ENCODE assay signal across 8 cellular contexts in the genomic region with DNA sequence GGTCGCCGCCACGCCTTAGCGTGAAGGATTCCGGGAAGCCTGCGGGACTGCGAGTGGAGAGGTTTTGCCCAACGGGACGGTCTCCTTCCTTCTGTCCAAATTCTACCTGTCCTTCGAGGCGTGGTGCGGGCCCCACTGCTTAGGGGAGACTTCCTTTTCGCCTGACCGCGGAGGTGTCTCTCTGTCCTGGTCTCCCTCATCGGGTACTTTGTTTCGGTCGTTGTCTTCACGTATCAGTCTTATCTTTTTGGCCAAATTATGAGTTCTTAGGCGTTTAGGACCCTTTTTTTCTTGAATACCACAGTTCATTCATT. TPM values are rescaled to one million over a fixed set of nuclear protein-coding genes. Genes with fewer than 3 reads are reported as not detected.
A peak's percentile ranks its signal among the peaks of the same experiment; 100 is the strongest.
DNase-seq lines count a peak whose midpoint lies in the region; ATAC-seq and TF ChIP-seq lines count a peak whose summit lies in the region.

No MANE protein-coding gene starts in this region.

- H3K4me1 ChIP-seq in Panc1 (ENCODE audit: control insufficient read depth, insufficient read depth, low read length) (peaks cover 12% of the 10 kb centered on the region), smooth muscle cell (ENCODE audit: low read depth) (peaks cover 6% of the 10 kb centered on the region)

- H3K36me3 ChIP-seq in Panc1 (ENCODE audit: control insufficient read depth, insufficient read depth, low read length) (peaks cover 5% of the 10 kb centered on the region), smooth muscle cell (ENCODE audit: low read depth) (no peaks in the 10 kb centered on the region)

- intact Hi-C loops in Panc1 (cut with micrococcal nuclease; ENCODE audit: unreplicated experiment): no loop called here

- ATAC-seq in Panc1 (no peak), GM21619 (IDR thresholded peaks at IDR 0.05; ENCODE audit: unreplicated experiment) (no peak), HG03342 (IDR thresholded peaks at IDR 0.05; ENCODE audit: unreplicated experiment) (no peak)

- H3K9me3 ChIP-seq in Panc1 (ENCODE audit: control insufficient read depth, insufficient read depth, low read depth, low read length) (no peaks in the 10 kb centered on the region), smooth muscle cell (replicated peaks; ENCODE audit: low read depth) (no peaks in the 10 kb centered on the region)

- peak overlapping the region; percentile 94 for H3K27ac ChIP-seq in Panc1 (ENCODE audit: low read length)
- H3K27ac ChIP-seq in smooth muscle cell (ENCODE audit: low read depth): peak overlapping the region; percentile 49

- CTCF ChIA-PET in Panc1 (lab: Charles Lee): interaction anchor here (0.5 to 0.6 kb wide), 5 partner anchors 9 to 75 kb away, joined by 3 to 5 read pairs (median 4); no protein-coding TSS in a partner anchor

- no peaks in the 10 kb centered on the region for H3F3A ChIP-seq in smooth muscle cell (ENCODE audit: low read depth)

- BruUV-seq in Panc1 (replicated peaks; lab: Mats Ljungman, UMichigan): TSS peak; percentile 87

- 1% methylated on average over 20 of the region's 20 CpGs for WGBS in smooth muscle cell (ENCODE audit: low lambda C conversion rate)

- peak overlapping the region; percentile 79 to 87 for H3K4me3 ChIP-seq in Panc1 (ENCODE audit: low read depth in 2 of 2, low read length in 2 of 2)
- peak overlapping the region; percentile 100 for H3K4me3 ChIP-seq in fibroblast of the aortic adventitia (ENCODE audit: low read depth, low read length)
- H3K4me3 ChIP-seq in smooth muscle cell: peak overlapping the region; percentile 88

- peaks cover 27% of the 10 kb centered on the region for H3K79me2 ChIP-seq in smooth muscle cell (ENCODE audit: low read depth)

- peak overlapping the region; percentile 98 for H3K4me2 ChIP-seq in smooth muscle cell

- peak overlapping the region; percentile 85 for H2AFZ ChIP-seq in smooth muscle cell (ENCODE audit: low read depth)

- no peak for TF ChIP-seq CTCF in Panc1 (IDR thresholded peaks at IDR 0.05)
- no peak for TF ChIP-seq CTCF in fibroblast of the aortic adventitia (IDR thresholded peaks at IDR 0.05; ENCODE audit: insufficient read depth, low read length)
- no peak for TF ChIP-seq CTCF in smooth muscle cell (IDR thresholded peaks at IDR 0.05; ENCODE audit: borderline replicate concordance, insufficient read depth, poor library complexity, severe bottlenecking)

- DNase-seq in DMS79 treated with DMSO at 0.1 percent for 48 hours (lab: John Stamatoyannopoulos, UW) (peak; percentile 52), DMS79 (lab: John Stamatoyannopoulos, UW) (no peak), Panc1 (ENCODE audit: low read depth, low spot score) (no peak), fibroblast of the aortic adventitia (ENCODE audit: low read depth) (no peak), smooth muscle cell (lab: John Stamatoyannopoulos, UW; ENCODE audit: unreplicated experiment) (no peak), medulla oblongata (ENCODE audit: extremely low spot score) (no peak)

- POLR2A ChIA-PET in Panc1 (lab: Charles Lee): interaction anchor here (0.6 to 0.8 kb wide), 4 partner anchors 15 to 339 kb away, joined by 3 to 6 read pairs (median 4); no protein-coding TSS in a partner anchor

- in situ Hi-C loops in Panc1 (cut with HindIII; ENCODE audit: low pct_unique_long_range_greater_than_20kb, low sequenced_read_pairs): no loop called here

- H3K9ac ChIP-seq in smooth muscle cell (ENCODE audit: low read depth): peak overlapping the region; percentile 83

- H3K27me3 ChIP-seq in Panc1 (ENCODE audit: control insufficient read depth, insufficient read depth, low read length) (no peaks in the 10 kb centered on the region), smooth muscle cell (ENCODE audit: low read depth) (no peaks in the 10 kb centered on the region)

- H4K20me1 ChIP-seq in smooth muscle cell (ENCODE audit: low read depth): peaks cover 14% of the 10 kb centered on the region

RNA-seq across cellular contexts. Expression of gene HINFP, which starts 0.4 kb away (rescaled TPM):
- total RNA-seq in Panc1 (2021; ENCODE audit: unreplicated experiment) (52.7 TPM), fibroblast of the aortic adventitia (ENCODE audit: low replicate concordance) (8.7 and 19.1 TPM in 2 replicates), smooth muscle cell (17.3 and 18.6 TPM in 2 replicates)
- polyA plus RNA-seq in Panc1 (2012; ENCODE audit: insufficient read length): 34.0 TPM
- polyA plus RNA-seq in smooth muscle cell: 11.2 and 15.6 TPM in 2 replicates

RNA-seq across cellular contexts. Expression of gene C2CD2L, which starts 14.6 kb away (rescaled TPM):
- total RNA-seq in Panc1 (2021; ENCODE audit: unreplicated experiment) (10.1 TPM), fibroblast of the aortic adventitia (ENCODE audit: low replicate concordance) (2.6 and 4.9 TPM in 2 replicates), smooth muscle cell (4.8 and 10.6 TPM in 2 replicates)
- polyA plus RNA-seq in Panc1 (2012; ENCODE audit: insufficient read length): 11.3 TPM
- polyA plus RNA-seq in smooth muscle cell: 7.2 and 9.2 TPM in 2 replicates

RNA-seq across cellular contexts. Expression of gene DPAGT1, which starts 20.1 kb away (rescaled TPM):
- total RNA-seq in Panc1 (2021; ENCODE audit: unreplicated experiment): 72.1 TPM
- polyA plus RNA-seq in Panc1 (2012; ENCODE audit: insufficient read length): 63.4 TPM
- 7.0 and 30.5 TPM in 2 replicates for total RNA-seq in fibroblast of the aortic adventitia (ENCODE audit: low replicate concordance)
- 26.2 and 40.5 TPM in 2 replicates for total RNA-seq in smooth muscle cell
- 68.1 and 73.7 TPM in 2 replicates for polyA plus RNA-seq in smooth muscle cell

RNA-seq across cellular contexts. Expression of gene ABCG4, which starts 27.1 kb away (rescaled TPM):
- total RNA-seq in Panc1 (2021; ENCODE audit: unreplicated experiment): 0.39 TPM
- polyA plus RNA-seq in Panc1 (2012; ENCODE audit: insufficient read length): 0.76 TPM
- total RNA-seq in fibroblast of the aortic adventitia (ENCODE audit: low replicate concordance): 0.08 TPM in 1 of 2 replicates, not detected in the other
- 0.76 and 0.85 TPM in 2 replicates for total RNA-seq in smooth muscle cell
- polyA plus RNA-seq in smooth muscle cell: 2.0 and 2.1 TPM in 2 replicates

RNA-seq across cellular contexts. Expression of gene HMBS, which starts 37.1 kb away (rescaled TPM):
- total RNA-seq in Panc1 (2021; ENCODE audit: unreplicated experiment): 61.6 TPM
- polyA plus RNA-seq in Panc1 (2012; ENCODE audit: insufficient read length): 55.6 TPM
- 5.3 and 14.9 TPM in 2 replicates for total RNA-seq in fibroblast of the aortic adventitia (ENCODE audit: low replicate concordance)
- total RNA-seq in smooth muscle cell: 13.9 and 33.7 TPM in 2 replicates
- polyA plus RNA-seq in smooth muscle cell: 39.9 and 43.4 TPM in 2 replicates
